ENCODE assay signal across 28 cellular contexts in the genomic region with DNA sequence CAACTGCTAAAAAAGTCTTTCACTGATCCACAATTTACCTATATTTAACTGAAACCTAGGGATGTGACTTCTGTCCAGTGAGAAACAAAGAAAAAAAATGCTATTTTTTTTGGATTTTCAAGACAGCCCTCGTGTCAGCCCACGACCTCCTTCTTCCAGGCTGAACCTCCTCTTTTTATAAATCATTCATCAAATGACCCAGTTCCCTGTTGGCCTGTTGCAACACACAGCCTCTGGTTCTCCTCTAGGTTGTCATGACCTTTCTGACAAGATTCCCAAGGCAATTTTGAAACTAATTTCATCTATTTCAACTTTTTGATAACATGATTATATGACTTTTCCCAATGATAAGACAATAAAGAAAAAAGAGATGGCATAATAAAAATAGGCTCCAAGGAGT.
"Had no signal": no experiment of that assay in that cellular context is flagged by ENCODE, and none has a peak within 500 bp of the region (broad histone marks: within the 10 kb centered on the region; RNA-seq: fewer than 3 reads in every experiment).

No MANE protein-coding gene starts in this region.

- H3K4me3 Mint-ChIP-seq: mesothelial cell of epicardium; naive B cell; natural killer cell; nephron progenitor cell; neural progenitor cell; stimulated activated effector memory CD8-positive, alpha-beta T cell treated with anti-CD3 and anti-CD28 coated beads, Interleukin-12 subunit alpha, Interleukin-12 subunit beta, amount 100 ng/mL, for 72 hours; stimulated activated naive CD8-positive, alpha-beta T cell treated with anti-CD3 and anti-CD28 coated beads, Interleukin-15, Interleukin-2, amounts not matched to agents 100 ng/mL and 50 ng/mL, for 24 hours had no signal

- H3K4me3 ChIP-seq: left ventricle myocardium inferior, lower lobe of right lung, neural progenitor cell, psoas muscle, right atrium auricular region, sigmoid colon, spleen, suprapubic skin, thoracic aorta, tibial artery, upper lobe of right lung had no signal

- H3K36me3 ChIP-seq: left ventricle myocardium inferior, lower lobe of right lung, neural progenitor cell, neutrophil, right atrium auricular region, sigmoid colon, spleen, suprapubic skin, thoracic aorta, tibial artery, upper lobe of right lung had no signal

- H3K27me3 ChIP-seq: neural progenitor cell, neutrophil, right atrium auricular region, sigmoid colon, spleen, suprapubic skin, tibial artery, upper lobe of right lung had no signal

- H3K36me3 Mint-ChIP-seq: mesothelial cell of epicardium; naive B cell; natural killer cell; stimulated activated effector memory CD8-positive, alpha-beta T cell treated with anti-CD3 and anti-CD28 coated beads, Interleukin-12 subunit alpha, Interleukin-12 subunit beta, amount 100 ng/mL, for 72 hours had no signal

- H3K9me3 ChIP-seq: left ventricle myocardium inferior, lower lobe of right lung, neutrophil, psoas muscle, right atrium auricular region, sigmoid colon, spleen, suprapubic skin, thoracic aorta, tibial artery, upper lobe of right lung had no signal

- DNase-seq: head of caudate nucleus; hippocampal formation; left colon; left ventricle myocardium inferior; lower lobe of right lung; mesendoderm; naive B cell; natural killer cell; nephron progenitor cell; occipital lobe; psoas muscle; sigmoid colon; small intestine; spleen; stimulated activated CD4-positive, alpha-beta T cell treated with anti-CD3 and anti-CD28 coated beads, Interleukin-4, amount 100 ng/mL, for 24 hours; stimulated activated naive CD4-positive, alpha-beta T cell; tibial artery; trophoblast cell; upper lobe of right lung had no signal

- H3K27ac Mint-ChIP-seq: mesothelial cell of epicardium; natural killer cell; nephron progenitor cell; neural progenitor cell; stimulated activated effector memory CD8-positive, alpha-beta T cell treated with anti-CD3 and anti-CD28 coated beads, Interleukin-12 subunit alpha, Interleukin-12 subunit beta, amount 100 ng/mL, for 72 hours; stimulated activated naive CD8-positive, alpha-beta T cell treated with anti-CD3 and anti-CD28 coated beads, Interleukin-15, Interleukin-2, amounts not matched to agents 100 ng/mL and 50 ng/mL, for 24 hours had no signal

- H3K9me3 Mint-ChIP-seq: mesothelial cell of epicardium; naive B cell; natural killer cell; neural progenitor cell; stimulated activated effector memory CD8-positive, alpha-beta T cell treated with anti-CD3 and anti-CD28 coated beads, Interleukin-12 subunit alpha, Interleukin-12 subunit beta, amount 100 ng/mL, for 72 hours; stimulated activated naive CD8-positive, alpha-beta T cell treated with anti-CD3 and anti-CD28 coated beads, Interleukin-15, Interleukin-2, amounts not matched to agents 100 ng/mL and 50 ng/mL, for 24 hours had no signal

- H3K27ac ChIP-seq: left ventricle myocardium inferior, lower lobe of right lung, neural progenitor cell, neutrophil, parathyroid adenoma, psoas muscle, right atrium auricular region, sigmoid colon, spleen, suprapubic skin, thoracic aorta, tibial artery, upper lobe of right lung had no signal

- H3K4me1 ChIP-seq: left ventricle myocardium inferior, lower lobe of right lung, parathyroid adenoma, sigmoid colon, spleen, upper lobe of right lung had no signal

- H3K4me1 Mint-ChIP-seq: naive B cell; natural killer cell; stimulated activated effector memory CD8-positive, alpha-beta T cell treated with anti-CD3 and anti-CD28 coated beads, Interleukin-12 subunit alpha, Interleukin-12 subunit beta, amount 100 ng/mL, for 72 hours had no signal

- ATAC-seq: left colon; lower lobe of right lung; natural killer cell; stimulated activated effector memory CD8-positive, alpha-beta T cell treated with anti-CD3 and anti-CD28 coated beads, Interleukin-12 subunit alpha, Interleukin-12 subunit beta, amount 100 ng/mL, for 72 hours; upper lobe of right lung had no signal
